8 cellular contexts compared by ENCODE assay signal in genomic region chr2:84906108-84906899, GRCh38. TPM values are rescaled to one million over a fixed set of nuclear protein-coding genes. Genes with fewer than 3 reads are reported as not detected.
A peak's percentile ranks its signal among the peaks of the same experiment; 100 is the strongest.
DNase-seq lines count a peak whose midpoint lies in the region; ATAC-seq and TF ChIP-seq lines count a peak whose summit lies in the region.

No MANE protein-coding gene starts in this region.

- H3K27ac ChIP-seq in AG04450 (ENCODE audit: low read depth, low read length), result peak overlapping the region; percentile 80
- H3K27ac ChIP-seq in temporal lobe (ENCODE audit: low read depth, low read length), result peak overlapping the region; percentile 64

- peak overlapping the region; percentile 98 for H3K4me3 ChIP-seq in AG04450 (ENCODE audit: low read depth, low read length)

- peak overlapping the region; percentile 94 for H3K27ac Mint-ChIP-seq in mesothelial cell of epicardium

- ATAC-seq in GM19043 (IDR thresholded peaks at IDR 0.05; ENCODE audit: low read depth, unreplicated experiment) (peak; percentile 16), HG03280 (IDR thresholded peaks at IDR 0.05; ENCODE audit: unreplicated experiment) (peak; percentile 25)
- ATAC-seq in activated CD4-positive, CD25-positive, alpha-beta regulatory T cell treated with anti-CD3 and anti-CD28 coated beads, Interleukin-2, amount 50 U/mL, for 24 hours, result peak; percentile 4 to 18

- CTCF ChIA-PET in AG04450 (lab: Charles Lee) (interaction anchor here (1.9 kb wide), 1 partner anchor 20 kb away, joined by 19 read pairs; no protein-coding TSS in a partner anchor), HEK293T (lab: Yijun Ruan, JAX) (interaction anchor here (0.8 to 3.6 kb wide), 2 partner anchors 20 to 48 kb away, joined by 3 to 20 read pairs; no protein-coding TSS in a partner anchor)

- peaks cover 17% of the 10 kb centered on the region for H3K9me3 Mint-ChIP-seq in mesothelial cell of epicardium

- DNase-seq in AG04450 (ENCODE audit: low read depth, low spot score), result no peak
- peak; percentile 29 for DNase-seq in effector CD8-positive, alpha-beta T cell (lab: John Stamatoyannopoulos, UW)
- peak in 1 of 2 experiments; percentile 47 for DNase-seq in mesothelial cell of epicardium (ENCODE audit: low spot score in 2 of 2, unreplicated experiment in 2 of 2)
- DNase-seq in HEK293T (ENCODE audit: extremely low spot score), result no peak

- peaks cover 8% of the 10 kb centered on the region for H3K27me3 Mint-ChIP-seq in mesothelial cell of epicardium (ENCODE audit: low read depth)

- TF ChIP-seq CTCF in AG04450 (IDR thresholded peaks at IDR 0.05; ENCODE audit: low read depth, low read length) (no peak), mesothelial cell of epicardium (IDR thresholded peaks at IDR 0.05; ENCODE audit: unreplicated experiment) (no peak)

- H3K27me3 ChIP-seq in AG04450 (ENCODE audit: control insufficient read depth, insufficient read depth, low read length), result no peaks in the 10 kb centered on the region

- H3K9me3 ChIP-seq in AG04450 (ENCODE audit: control insufficient read depth, insufficient read depth, low read length), result peaks cover 5% of the 10 kb centered on the region; the same call in 1 of the 2 replicates

- peaks cover 19% of the 10 kb centered on the region for H3K4me1 Mint-ChIP-seq in mesothelial cell of epicardium

- POLR2A ChIA-PET in AG04450 (lab: Yijun Ruan, JAX), result interaction anchor here (0.6 to 3.4 kb wide), 15 partner anchors 8 to 438 kb away, joined by 3 to 45 read pairs (median 6); partner anchors contain the start of gene TRABD2A
- POLR2A ChIA-PET in HEK293T (lab: Yijun Ruan, JAX), result interaction anchor here (0.6 to 3.4 kb wide), 8 partner anchors 10 to 421 kb away, joined by 3 to 34 read pairs (median 4); partner anchors contain the start of gene TGOLN2

- peaks cover 23% of the 10 kb centered on the region for H3K36me3 Mint-ChIP-seq in mesothelial cell of epicardium

- peak overlapping the region; percentile 96 for H3K4me3 Mint-ChIP-seq in mesothelial cell of epicardium

TF ChIP-seq in HEK293T, 16 proteins besides CTCF, POLR2A, EP300 and RAD21:
- TF ChIP-seq FOXM1 (IDR thresholded peaks at IDR 0.05; ENCODE audit: borderline replicate concordance) (no peak), NFRKB (IDR thresholded peaks at IDR 0.05) (no peak)

RNA-seq across cellular contexts. Expression of gene TMSB10, which starts 0.8 kb away (rescaled TPM):
- polyA plus RNA-seq in AG04450 (2011; rRNA removed), result 4,621 and 5,651 TPM in 2 replicates
- polyA minus RNA-seq in AG04450 (2011; rRNA and poly(A)+ RNA removed), result 1,051 and 1,085 TPM in 2 replicates
- total RNA-seq in mesothelial cell of epicardium (1,288 to 1,313 TPM (median 1,289 TPM) in 3 replicates), temporal lobe (2,188 TPM)

RNA-seq across cellular contexts. Expression of gene TRABD2A, which starts 25.4 kb away (rescaled TPM):
- 30.2 and 32.8 TPM in 2 replicates for polyA plus RNA-seq in AG04450 (2011; rRNA removed)
- 49.4 and 51.4 TPM in 2 replicates for polyA minus RNA-seq in AG04450 (2011; rRNA and poly(A)+ RNA removed)
- total RNA-seq in mesothelial cell of epicardium, result 0.45 to 0.55 TPM (median 0.45 TPM) in 3 replicates
- under 0.01 TPM for total RNA-seq in temporal lobe
